ENCODE assay signal across 1 cellular context in the genomic region with DNA sequence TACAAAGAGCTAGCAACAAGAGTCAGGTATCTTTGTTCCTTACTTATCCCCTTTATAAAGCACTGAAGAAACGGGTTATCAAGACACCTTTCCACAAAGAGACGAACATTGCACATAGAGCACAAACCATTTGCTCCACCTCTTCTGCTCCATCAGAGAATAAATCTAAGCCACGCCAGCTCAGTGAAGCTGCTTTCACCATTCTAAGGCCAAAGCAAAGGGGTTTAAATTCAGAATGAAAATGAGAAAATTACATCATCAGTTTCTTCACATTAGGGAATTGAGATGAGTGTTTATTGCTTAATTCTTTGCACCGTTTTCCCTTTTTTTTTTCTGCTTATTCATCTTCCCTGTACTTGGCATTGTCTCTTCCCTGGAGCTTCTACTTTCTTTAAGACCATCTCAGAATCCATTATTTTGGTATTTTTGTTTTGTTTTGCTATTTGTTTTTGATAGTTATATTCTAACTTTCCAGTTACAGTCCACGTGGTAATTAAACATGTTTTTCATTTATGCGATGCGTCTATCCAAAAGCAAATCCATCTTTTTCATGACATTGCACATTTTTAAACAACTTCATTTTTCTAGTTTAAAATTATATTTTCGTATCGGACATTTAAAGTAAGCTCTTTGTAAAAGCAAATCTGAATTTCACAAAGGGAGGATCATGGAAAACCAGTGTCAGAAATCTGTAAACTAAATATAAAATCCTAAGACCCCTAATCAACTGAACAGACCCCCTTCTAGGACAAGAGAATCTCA.
TF ChIP-seq lines count a peak whose summit lies in the region.

No MANE protein-coding gene starts in this region.

TF ChIP-seq in HepG2, 621 proteins besides CTCF, POLR2A, EP300 and RAD21:
- peak; percentile 18 to 59; a peak in 2 of 4 replicates for TF ChIP-seq MAFK (conservative IDR thresholded peaks at IDR 0.05 in 1 of 2, IDR thresholded peaks at IDR 0.05 in 1 of 2; ENCODE audit: low read length in 2 of 2)
- TF ChIP-seq TCF12 (IDR thresholded peaks at IDR 0.05), result no peak
- TF ChIP-seq TCF12 (CRISPR knock-in tag; IDR thresholded peaks at IDR 0.05), result no peak
- no peak for TF ChIP-seq ATF7-NPFF (CRISPR knock-in tag; IDR thresholded peaks at IDR 0.05; ENCODE audit: low read depth)
- no peak for TF ChIP-seq ZNF225 (CRISPR knock-in tag; IDR thresholded peaks at IDR 0.05)
- TF ChIP-seq SAFB2 (CRISPR knock-in tag; IDR thresholded peaks at IDR 0.05; ENCODE audit: borderline replicate concordance, low read depth), result no peak
- no peak for TF ChIP-seq ZBTB49 (CRISPR knock-in tag; IDR thresholded peaks at IDR 0.05; ENCODE audit: borderline replicate concordance)
- no peak for TF ChIP-seq PHB2 (IDR thresholded peaks at IDR 0.05; ENCODE audit: partially characterized antibody)
- no peak for TF ChIP-seq ZNF570 (CRISPR knock-in tag; IDR thresholded peaks at IDR 0.05; ENCODE audit: borderline replicate concordance)
- TF ChIP-seq NFE2L2 (IDR thresholded peaks at IDR 0.05; ENCODE audit: low read length), result peak; percentile 49
- TF ChIP-seq, protein P1, sequence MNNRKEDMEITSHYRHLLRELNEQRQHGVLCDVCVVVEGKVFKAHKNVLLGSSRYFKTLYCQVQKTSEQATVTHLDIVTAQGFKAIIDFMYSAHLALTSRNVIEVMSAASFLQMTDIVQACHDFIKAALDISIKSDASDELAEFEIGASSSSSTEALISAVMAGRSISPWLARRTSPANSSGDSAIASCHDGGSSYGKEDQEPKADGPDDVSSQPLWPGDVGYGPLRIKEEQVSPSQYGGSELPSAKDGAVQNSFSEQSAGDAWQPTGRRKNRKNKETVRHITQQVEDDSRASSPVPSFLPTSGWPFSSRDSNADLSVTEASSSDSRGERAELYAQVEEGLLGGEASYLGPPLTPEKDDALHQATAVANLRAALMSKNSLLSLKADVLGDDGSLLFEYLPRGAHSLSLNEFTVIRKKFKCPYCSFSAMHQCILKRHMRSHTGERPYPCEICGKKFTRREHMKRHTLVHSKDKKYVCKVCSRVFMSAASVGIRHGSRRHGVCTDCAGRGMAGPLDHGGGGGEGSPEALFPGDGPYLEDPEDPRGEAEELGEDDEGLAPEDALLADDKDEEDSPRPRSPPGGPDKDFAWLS (CRISPR knock-in tag; IDR thresholded peaks at IDR 0.05; ENCODE audit: borderline replicate concordance), result no peak
- TF ChIP-seq, protein P2, sequence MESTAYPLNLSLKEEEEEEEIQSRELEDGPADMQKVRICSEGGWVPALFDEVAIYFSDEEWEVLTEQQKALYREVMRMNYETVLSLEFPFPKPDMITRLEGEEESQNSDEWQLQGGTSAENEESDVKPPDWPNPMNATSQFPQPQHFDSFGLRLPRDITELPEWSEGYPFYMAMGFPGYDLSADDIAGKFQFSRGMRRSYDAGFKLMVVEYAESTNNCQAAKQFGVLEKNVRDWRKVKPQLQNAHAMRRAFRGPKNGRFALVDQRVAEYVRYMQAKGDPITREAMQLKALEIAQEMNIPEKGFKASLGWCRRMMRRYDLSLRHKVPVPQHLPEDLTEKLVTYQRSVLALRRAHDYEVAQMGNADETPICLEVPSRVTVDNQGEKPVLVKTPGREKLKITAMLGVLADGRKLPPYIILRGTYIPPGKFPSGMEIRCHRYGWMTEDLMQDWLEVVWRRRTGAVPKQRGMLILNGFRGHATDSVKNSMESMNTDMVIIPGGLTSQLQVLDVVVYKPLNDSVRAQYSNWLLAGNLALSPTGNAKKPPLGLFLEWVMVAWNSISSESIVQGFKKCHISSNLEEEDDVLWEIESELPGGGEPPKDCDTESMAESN (CRISPR knock-in tag; conservative IDR thresholded peaks at IDR 0.05), result no peak
- peak; percentile 38; the same call in 1 of the 2 replicates for TF ChIP-seq MAFF (IDR thresholded peaks at IDR 0.05; ENCODE audit: low read depth, low read length)
- TF ChIP-seq UBTF (CRISPR knock-in tag; IDR thresholded peaks at IDR 0.05), result no peak
- TF ChIP-seq ZNF7 (CRISPR knock-in tag; IDR thresholded peaks at IDR 0.05), result no peak
- no peak for TF ChIP-seq MTF1 (CRISPR knock-in tag; IDR thresholded peaks at IDR 0.05)
- TF ChIP-seq KAT7 (CRISPR knock-in tag; IDR thresholded peaks at IDR 0.05; ENCODE audit: borderline replicate concordance), result no peak
- no peak for TF ChIP-seq ZNF562 (CRISPR knock-in tag; IDR thresholded peaks at IDR 0.05; ENCODE audit: borderline replicate concordance)
- TF ChIP-seq ZNF34 (CRISPR knock-in tag; IDR thresholded peaks at IDR 0.05; ENCODE audit: borderline replicate concordance), result no peak
- no peak for TF ChIP-seq ZFYVE20 (CRISPR knock-in tag; IDR thresholded peaks at IDR 0.05; ENCODE audit: borderline replicate concordance, low read depth)
- TF ChIP-seq, protein P3, sequence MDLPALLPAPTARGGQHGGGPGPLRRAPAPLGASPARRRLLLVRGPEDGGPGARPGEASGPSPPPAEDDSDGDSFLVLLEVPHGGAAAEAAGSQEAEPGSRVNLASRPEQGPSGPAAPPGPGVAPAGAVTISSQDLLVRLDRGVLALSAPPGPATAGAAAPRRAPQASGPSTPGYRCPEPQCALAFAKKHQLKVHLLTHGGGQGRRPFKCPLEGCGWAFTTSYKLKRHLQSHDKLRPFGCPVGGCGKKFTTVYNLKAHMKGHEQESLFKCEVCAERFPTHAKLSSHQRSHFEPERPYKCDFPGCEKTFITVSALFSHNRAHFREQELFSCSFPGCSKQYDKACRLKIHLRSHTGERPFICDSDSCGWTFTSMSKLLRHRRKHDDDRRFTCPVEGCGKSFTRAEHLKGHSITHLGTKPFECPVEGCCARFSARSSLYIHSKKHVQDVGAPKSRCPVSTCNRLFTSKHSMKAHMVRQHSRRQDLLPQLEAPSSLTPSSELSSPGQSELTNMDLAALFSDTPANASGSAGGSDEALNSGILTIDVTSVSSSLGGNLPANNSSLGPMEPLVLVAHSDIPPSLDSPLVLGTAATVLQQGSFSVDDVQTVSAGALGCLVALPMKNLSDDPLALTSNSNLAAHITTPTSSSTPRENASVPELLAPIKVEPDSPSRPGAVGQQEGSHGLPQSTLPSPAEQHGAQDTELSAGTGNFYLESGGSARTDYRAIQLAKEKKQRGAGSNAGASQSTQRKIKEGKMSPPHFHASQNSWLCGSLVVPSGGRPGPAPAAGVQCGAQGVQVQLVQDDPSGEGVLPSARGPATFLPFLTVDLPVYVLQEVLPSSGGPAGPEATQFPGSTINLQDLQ (CRISPR knock-in tag; IDR thresholded peaks at IDR 0.05), result no peak
- no peak for TF ChIP-seq MAFG (CRISPR knock-in tag; IDR thresholded peaks at IDR 0.05)
- TF ChIP-seq, protein P4, sequence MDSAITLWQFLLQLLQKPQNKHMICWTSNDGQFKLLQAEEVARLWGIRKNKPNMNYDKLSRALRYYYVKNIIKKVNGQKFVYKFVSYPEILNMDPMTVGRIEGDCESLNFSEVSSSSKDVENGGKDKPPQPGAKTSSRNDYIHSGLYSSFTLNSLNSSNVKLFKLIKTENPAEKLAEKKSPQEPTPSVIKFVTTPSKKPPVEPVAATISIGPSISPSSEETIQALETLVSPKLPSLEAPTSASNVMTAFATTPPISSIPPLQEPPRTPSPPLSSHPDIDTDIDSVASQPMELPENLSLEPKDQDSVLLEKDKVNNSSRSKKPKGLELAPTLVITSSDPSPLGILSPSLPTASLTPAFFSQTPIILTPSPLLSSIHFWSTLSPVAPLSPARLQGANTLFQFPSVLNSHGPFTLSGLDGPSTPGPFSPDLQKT (CRISPR knock-in tag; IDR thresholded peaks at IDR 0.05; ENCODE audit: borderline replicate concordance), result no peak
- no peak for TF ChIP-seq ZBTB1 (CRISPR knock-in tag; IDR thresholded peaks at IDR 0.05; ENCODE audit: borderline replicate concordance)
